ENCODE assay signal across 8 cellular contexts in genomic region chr15:99732711-99733267, GRCh38. TPM values are rescaled to one million over a fixed set of nuclear protein-coding genes. Genes with fewer than 3 reads are reported as not detected.
A peak's percentile ranks its signal among the peaks of the same experiment; 100 is the strongest.
DNase-seq lines count a peak whose midpoint lies in the region; ATAC-seq and TF ChIP-seq lines count a peak whose summit lies in the region.

No MANE protein-coding gene starts in this region.

- H3K27me3 ChIP-seq in GM06990 (replicated peaks; ENCODE audit: control insufficient read depth, insufficient read depth, low read length) (no peaks in the 10 kb centered on the region), HUES64 (ENCODE audit: insufficient read depth, low read length) (peaks cover 16% of the 10 kb centered on the region), layer of hippocampus (ENCODE audit: control insufficient read depth, insufficient read depth, low read length) (no peaks in the 10 kb centered on the region)

- H3K4me1 ChIP-seq in HUES64 (ENCODE audit: insufficient read depth, low read length): peaks cover 18% of the 10 kb centered on the region

- no peak for TF ChIP-seq CTCF in GM06990 (IDR thresholded peaks at IDR 0.05; ENCODE audit: insufficient read depth, low read length, poor library complexity, severe bottlenecking)
- no peak for TF ChIP-seq CTCF in astrocyte of the spinal cord (IDR thresholded peaks at IDR 0.05; ENCODE audit: low read depth, low read length)

- peak overlapping the region; percentile 68 for H3K4me3 ChIP-seq in GM06990 (replicated peaks; ENCODE audit: low read depth, low read length)
- H3K4me3 ChIP-seq in HUES64 (ENCODE audit: low read length): peak overlapping the region; percentile 88
- H3K4me3 ChIP-seq in astrocyte of the spinal cord (ENCODE audit: low read depth, low read length): peak overlapping the region; percentile 72

- H3K36me3 ChIP-seq in GM06990 (ENCODE audit: control insufficient read depth, insufficient read depth, low read length): peaks cover 3% of the 10 kb centered on the region
- H3K36me3 ChIP-seq in HUES64 (ENCODE audit: insufficient read depth, low read length): peaks cover 11% of the 10 kb centered on the region; the same call in 1 of the 2 replicates

- ATAC-seq in GM21515 (IDR thresholded peaks at IDR 0.05; ENCODE audit: unreplicated experiment) (peak; percentile 32), GM18520 (IDR thresholded peaks at IDR 0.05; ENCODE audit: unreplicated experiment) (no peak)
- ATAC-seq in stimulated activated naive CD8-positive, alpha-beta T cell treated with anti-CD3 and anti-CD28 coated beads, Interleukin-15, Interleukin-2, amounts not matched to agents 100 U/mL and 50 U/mL, for 24 hours: no peak

- H3K27ac ChIP-seq in HUES64 (ENCODE audit: low read depth, low read length): no peak overlapping the region
- peak overlapping the region; percentile 39 for H3K27ac ChIP-seq in layer of hippocampus (ENCODE audit: low read depth, low read length)

- DNase-seq in GM06990 (ENCODE audit: extremely low read depth, insufficient read length): peak; percentile 56
- DNase-seq in astrocyte of the spinal cord (ENCODE audit: low read depth, low spot score): no peak
- DNase-seq in stimulated activated naive CD8-positive, alpha-beta T cell treated with anti-CD3 and anti-CD28 coated beads, Interleukin-15, Interleukin-2, amounts not matched to agents 100 U/mL and 50 U/mL, for 24 hours: peak; percentile 28
- no peak for DNase-seq in putamen (ENCODE audit: low spot score)

- WGBS in HUES64: under 1% methylated on average over 49 of the region's 49 CpGs

- peak overlapping the region; percentile 69 for H3K9ac ChIP-seq in HUES64 (ENCODE audit: low read depth, low read length)

- in situ Hi-C loops in astrocyte of the spinal cord (cut with HindIII; ENCODE audit: low sequenced_read_pairs): no loop called here

- no peaks in the 10 kb centered on the region for H3K9me3 ChIP-seq in HUES64 (ENCODE audit: insufficient read depth, low read depth, low read length)

RNA-seq across cellular contexts. Expression of gene LYSMD4, which starts 0.4 kb away (rescaled TPM):
- polyA plus RNA-seq in HUES64 (2013, experiment 1 of 2): 8.6 TPM
- 8.6 TPM for polyA plus RNA-seq in HUES64 (2013, experiment 2 of 2)

Comparison
In these comparisons a context has a peak if more than half of its experiments do, and no peak if none do; other contexts are left out.
1. DNase-seq: peak in GM06990 (single experiment) and stimulated activated naive CD8-positive, alpha-beta T cell treated with anti-CD3 and anti-CD28 coated beads, Interleukin-15, Interleukin-2, amounts not matched to agents 100 U/mL and 50 U/mL, for 24 hours (single experiment); none in astrocyte of the spinal cord (single experiment) and putamen (single experiment).
2. Peak in every context shown above with its lines, with median percentiles within 50 percentile points of each other: H3K4me3 ChIP-seq.